Comparison of ENCODE assay signal across 8 cellular contexts in the genomic region with DNA sequence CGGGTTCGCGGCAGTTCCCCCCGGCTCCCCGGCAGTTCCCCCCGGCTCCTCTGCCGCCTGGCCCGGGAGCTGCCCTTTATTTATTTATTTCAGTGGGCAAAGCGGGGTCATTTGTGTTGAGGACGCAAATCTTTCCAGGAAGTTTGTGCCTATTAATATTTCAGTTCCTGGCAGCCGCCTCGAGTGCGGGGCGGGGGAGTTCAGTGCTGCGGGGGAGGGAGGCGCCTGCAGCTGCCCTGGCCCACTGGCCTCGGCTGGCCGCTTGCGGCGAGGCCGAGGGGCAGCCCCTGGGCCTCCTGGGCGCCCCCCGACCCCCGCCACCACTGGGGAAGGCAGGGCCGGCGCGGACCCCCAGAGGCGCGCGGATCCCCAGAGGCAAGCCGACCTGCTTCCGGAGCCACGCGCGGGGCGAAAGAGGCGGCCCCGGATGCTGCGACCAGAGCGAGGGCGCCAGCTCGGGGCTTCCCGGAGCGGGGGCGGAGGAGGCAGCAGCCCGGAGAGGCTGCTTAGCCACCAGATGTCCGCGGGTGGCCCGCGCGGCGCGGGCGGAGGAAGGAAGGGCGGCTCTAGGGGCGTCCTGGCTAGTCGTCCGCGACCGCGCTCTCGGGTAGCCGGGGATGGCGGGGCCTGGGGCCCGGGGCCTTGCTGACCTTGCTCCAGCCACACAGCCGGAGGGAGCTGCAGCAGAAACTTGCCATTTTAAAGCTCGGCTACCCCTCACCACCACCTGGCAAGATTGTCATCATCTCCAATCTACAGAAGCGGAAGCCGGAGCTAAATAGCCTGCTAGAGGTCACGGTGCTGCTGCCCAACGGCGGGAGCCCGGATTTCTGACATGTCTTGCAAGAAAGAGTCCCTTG. TPM values are rescaled to one million over a fixed set of nuclear protein-coding genes. Genes with fewer than 3 reads are reported as not detected.
A peak's percentile ranks its signal among the peaks of the same experiment; 100 is the strongest.
DNase-seq lines count a peak whose midpoint lies in the region; ATAC-seq and TF ChIP-seq lines count a peak whose summit lies in the region.

No MANE protein-coding gene starts in this region.

- H3K27me3 ChIP-seq in heart left ventricle = no peaks in the 10 kb centered on the region
- no peaks in the 10 kb centered on the region for H3K27me3 ChIP-seq in vagina

- H3K27ac ChIP-seq in adipose tissue (ENCODE audit: low read depth, low read length) = peak overlapping the region; percentile 80
- peak overlapping the region; percentile 94 to 100 (median 100) for H3K27ac ChIP-seq in heart left ventricle
- H3K27ac ChIP-seq in vagina = peak overlapping the region; percentile 95

- H3K9me3 ChIP-seq in heart left ventricle (no peaks in the 10 kb centered on the region), vagina (no peaks in the 10 kb centered on the region)

- DNase-seq in DMS153 treated with DMSO at 0.1 percent for 48 hours (lab: John Stamatoyannopoulos, UW; ENCODE audit: unreplicated experiment) = peak; percentile 57
- DNase-seq in HK-2 (ENCODE audit: unreplicated experiment) = peak; percentile 71
- DNase-seq in SK-N-DZ (ENCODE audit: low spot score) = peak; percentile 62
- DNase-seq in heart left ventricle = peak; percentile 82 to 89 (median 87)
- peak; percentile 90 for DNase-seq in posterior vena cava (ENCODE audit: low spot score)
- no peak for DNase-seq in vagina (ENCODE audit: extremely low spot score in 2 of 2)

- H3K36me3 ChIP-seq in heart left ventricle (no peaks in the 10 kb centered on the region), vagina (no peaks in the 10 kb centered on the region)

- TF ChIP-seq CTCF in heart left ventricle (IDR thresholded peaks at IDR 0.05) (no peak), vagina (IDR thresholded peaks at IDR 0.05) (no peak)

- H3K4me1 ChIP-seq in heart left ventricle (peaks cover 0 to 38% (median 33%) of the 10 kb centered on the region in 12 donors), vagina (peaks cover 20% of the 10 kb centered on the region)

- WGBS in adipose tissue, 3 donors = 1% methylated on average over 70 to 73 of the region's 73 CpGs
- 1 to 3% (median 1%) methylated on average over 22 to 73 of the region's 73 CpGs for WGBS in heart left ventricle, 4 donors

- ATAC-seq in GM19467 (IDR thresholded peaks at IDR 0.05; ENCODE audit: unreplicated experiment) (peak; percentile 71), heart left ventricle (peak; percentile 41 to 77 (median 68))

- intact Hi-C loops in heart left ventricle (cut with DNase I) = loop anchor here in 6 of 10 donors (1.0 to 10.0 kb wide), 8 partner anchors 46 to 116 kb away; partner anchors contain the start of genes SDE2 (in 4 of the 6) and H3-3A (in 2 of the 6)
- intact Hi-C loops in posterior vena cava (cut with DNase I) = no loop called here
- intact Hi-C loops in vagina (cut with DNase I) = loop anchor here (5.0 kb wide), 1 partner anchor 108 kb away; no protein-coding TSS in a partner anchor

- H3K4me3 ChIP-seq in heart left ventricle = peak overlapping the region; percentile 60 to 87 (median 69)
- peak overlapping the region; percentile 71 to 80 for H3K4me3 ChIP-seq in vagina

- TF ChIP-seq POLR2A in heart left ventricle (IDR thresholded peaks at IDR 0.05) (peak in 1 of 2 donors; percentile 74), vagina (IDR thresholded peaks at IDR 0.05) (no peak)

RNA-seq across cellular contexts. Expression of gene H3-3A, which starts 48.0 kb away (rescaled TPM):
- 922 and 989 TPM in 2 replicates for polyA plus RNA-seq in SK-N-DZ (2014; cell fraction: cytosol; rRNA removed)
- 546 and 570 TPM in 2 replicates for polyA plus RNA-seq in SK-N-DZ (2014; cell fraction: nucleus; rRNA removed)
- polyA plus RNA-seq in adipose tissue (100 to 1,000 TPM; 282 to 940 (median 473) TPM), heart left ventricle (100 to 1,000 TPM; 412 to 471 TPM)
- total RNA-seq in heart left ventricle (100 to 1,000 TPM; 241 to 386 (median 298) TPM), posterior vena cava (100 to 1,000 TPM; 303 to 370 TPM), vagina (263 TPM)

Comparison
In these comparisons a context has a peak if more than half of its experiments do, and no peak if none do; other contexts are left out.
1. DNase-seq: peak in DMS153 treated with DMSO at 0.1 percent for 48 hours (single experiment), HK-2 (single experiment), SK-N-DZ (single experiment), heart left ventricle (5 of 5) and posterior vena cava (single experiment); none in vagina (0 of 2).
2. intact Hi-C loops: an anchor here in heart left ventricle (1.0 to 10.0 kb wide) and vagina (5.0 kb wide); none called in posterior vena cava.
3. Peak in every context shown above with its lines, with median percentiles within 50 percentile points of each other: H3K27ac ChIP-seq.